In the genomic region with DNA sequence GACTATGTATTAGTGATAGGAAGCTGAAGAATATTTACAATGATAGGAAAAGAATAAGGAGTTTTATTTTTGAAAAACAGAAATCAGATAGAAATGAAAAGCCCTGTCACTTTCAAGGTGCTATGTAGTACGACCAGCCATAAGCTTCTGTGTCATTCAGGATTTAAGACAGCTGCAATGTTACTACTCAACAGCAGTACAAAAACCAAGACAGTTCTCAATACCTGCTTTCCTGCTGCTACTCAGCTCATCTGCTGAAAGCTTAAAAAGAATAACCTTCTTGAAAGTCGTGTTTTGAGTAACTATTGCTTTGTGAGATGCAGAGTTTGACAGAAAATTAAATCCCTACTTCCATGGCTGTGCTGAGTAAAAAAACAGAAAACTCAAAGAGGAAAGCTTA, we compare ENCODE assay signal across 14 cellular contexts. TPM values are rescaled to one million over a fixed set of nuclear protein-coding genes. Genes with fewer than 3 reads are reported as not detected.
DNase-seq lines count a peak whose midpoint lies in the region; ATAC-seq, FAIRE-seq and TF ChIP-seq lines count a peak whose summit lies in the region.
"Had no signal": no experiment of that assay in that cellular context is flagged by ENCODE, and none has a peak within 500 bp of the region (broad histone marks: within the 10 kb centered on the region; RNA-seq: fewer than 3 reads in every experiment).

No MANE protein-coding gene starts in this region.

- no peaks in the 10 kb centered on the region for H3K9me2 ChIP-seq in GM23338 (ENCODE audit: insufficient read depth)

- POLR2A ChIA-PET in activated B cell treated with CpG ODN at 0.5 μM for 24 hours (lab: Charles Lee), result interaction anchor here (0.5 to 5.9 kb wide), 13 partner anchors 9 to 135 kb away, joined by 3 to 39 read pairs (median 4); partner anchors contain the start of genes GGA3, GRB2, MIF4GD and MRPS7
- POLR2A ChIA-PET in naive thymus-derived CD4-positive, alpha-beta T cell (lab: Charles Lee), result interaction anchor here (0.6 to 1.6 kb wide), 5 partner anchors 9 to 313 kb away, joined by 3 to 4 read pairs (median 4); partner anchors contain the start of gene GRB2

- TF ChIP-seq CTCF in GM23338 (conservative IDR thresholded peaks at IDR 0.05; ENCODE audit: low read depth in 2 of 2) (no peak), activated B cell treated with CpG ODN at 0.5 μM for 24 hours (IDR thresholded peaks at IDR 0.05) (no peak), pancreas (IDR thresholded peaks at IDR 0.05) (no peak)

- H3K4me3 Mint-ChIP-seq in GM23338 (no peak overlapping the region), activated B cell treated with CpG ODN at 0.5 μM for 24 hours (peak overlapping the region; percentile 11)
- H3K4me3 Mint-ChIP-seq in naive thymus-derived CD4-positive, alpha-beta T cell, result peak overlapping the region in 6 of 10 donors; percentile 9 to 91 (median 28)

- H4K20me1 ChIP-seq in BLaER1 (peaks cover 100% of the 10 kb centered on the region), GM23338 (replicated peaks; ENCODE audit: insufficient read depth) (peaks cover 24% of the 10 kb centered on the region)

- H3K9ac ChIP-seq in BLaER1, result peak overlapping the region; percentile 82; the same call in 1 of the 2 replicates

- H3K4me2 ChIP-seq in BLaER1 (peak overlapping the region; percentile 42), GM23338 (no peak overlapping the region)

- H3K27ac ChIP-seq in BLaER1, result peak overlapping the region; percentile 14; the same call in 1 of the 2 replicates
- H3K27ac ChIP-seq in GM23338 (ENCODE audit: low read depth), result peak overlapping the region; percentile 28
- no peak overlapping the region for H3K27ac ChIP-seq in naive thymus-derived CD4-positive, alpha-beta T cell (ENCODE audit: low read depth, low read length)
- no peak overlapping the region for H3K27ac ChIP-seq in pancreas
- H3K27ac ChIP-seq: uterus had no signal

- DNase-seq in GM23338 (ENCODE audit: low spot score), result no peak
- no peak for DNase-seq in activated B cell treated with CpG ODN at 0.5 μM for 24 hours
- no peak for DNase-seq in naive thymus-derived CD4-positive, alpha-beta T cell
- no peak for DNase-seq in Ammon's horn (ENCODE audit: low spot score)
- no peak for DNase-seq in pancreas
- DNase-seq in NCI-H1436 (lab: John Stamatoyannopoulos, UW), result no peak
- DNase-seq: activated CD4-positive, CD25-positive, alpha-beta regulatory T cell; MM.1S; uterus had no signal

- ATAC-seq in GM23338 (no peak), activated B cell treated with CpG ODN at 0.5 μM for 24 hours (ENCODE audit: low read depth) (no peak), pancreas (no peak), GM18519 (IDR thresholded peaks at IDR 0.05; ENCODE audit: low FRiP score, unreplicated experiment) (no peak)
- ATAC-seq in naive thymus-derived CD4-positive, alpha-beta T cell, result no peak

- peaks cover 9% of the 10 kb centered on the region for H3F3A ChIP-seq in GM23338 (replicated peaks; ENCODE audit: low read depth)

- H2AFZ ChIP-seq in GM23338, result no peak overlapping the region

- intact Hi-C loops in activated B cell treated with CpG ODN at 0.5 μM for 24 hours (cut with micrococcal nuclease), result no loop called here
- intact Hi-C loops in naive thymus-derived CD4-positive, alpha-beta T cell (cut with micrococcal nuclease), result no loop called here
- intact Hi-C loops in pancreas (cut with DNase I), result no loop called here

- H3K79me2 ChIP-seq in GM23338 (replicated peaks; ENCODE audit: insufficient read depth), result peaks cover 94% of the 10 kb centered on the region

- H3K27me3 Mint-ChIP-seq in GM23338 (ENCODE audit: insufficient read depth, low read depth, poor library complexity) (peaks cover 3% of the 10 kb centered on the region), activated B cell treated with CpG ODN at 0.5 μM for 24 hours (no peaks in the 10 kb centered on the region)
- no peaks in the 10 kb centered on the region for H3K27me3 Mint-ChIP-seq in naive thymus-derived CD4-positive, alpha-beta T cell
- H3K27me3 Mint-ChIP-seq: progenitor cell of endocrine pancreas had no signal

- H3K27me3 ChIP-seq in BLaER1 (no peaks in the 10 kb centered on the region), GM23338 (ENCODE audit: insufficient read depth) (no peaks in the 10 kb centered on the region), pancreas (no peaks in the 10 kb centered on the region)
- no peaks in the 10 kb centered on the region for H3K27me3 ChIP-seq in naive thymus-derived CD4-positive, alpha-beta T cell (ENCODE audit: control insufficient read depth in 2 of 2, insufficient read depth in 2 of 2, low read length in 2 of 2)
- H3K27me3 ChIP-seq: uterus had no signal

- no peak for FAIRE-seq in pancreas (lab: Jason Lieb, UNC)
- FAIRE-seq: endometrium had no signal

- H3K36me3 ChIP-seq in BLaER1 (peaks cover 40% of the 10 kb centered on the region), GM23338 (ENCODE audit: insufficient read depth) (no peaks in the 10 kb centered on the region), pancreas (no peaks in the 10 kb centered on the region)
- H3K36me3 ChIP-seq in naive thymus-derived CD4-positive, alpha-beta T cell (ENCODE audit: control insufficient read depth in 2 of 3, insufficient read depth in 3 of 3, low read length in 3 of 3), result no peaks in the 10 kb centered on the region
- H3K36me3 ChIP-seq: uterus had no signal

- H3K9me3 Mint-ChIP-seq in GM23338 (no peaks in the 10 kb centered on the region), activated B cell treated with CpG ODN at 0.5 μM for 24 hours (no peaks in the 10 kb centered on the region)
- no peaks in the 10 kb centered on the region for H3K9me3 Mint-ChIP-seq in naive thymus-derived CD4-positive, alpha-beta T cell

- H3K4me1 Mint-ChIP-seq in GM23338 (peaks cover 27% of the 10 kb centered on the region), activated B cell treated with CpG ODN at 0.5 μM for 24 hours (peaks cover 87% of the 10 kb centered on the region)
- peaks cover 60 to 89% (median 72%) of the 10 kb centered on the region in 7 donors for H3K4me1 Mint-ChIP-seq in naive thymus-derived CD4-positive, alpha-beta T cell

- WGBS in pancreas, 2 donors, result 47 to 49% methylated on average over 2 of the region's 2 CpGs

- H3K36me3 Mint-ChIP-seq in GM23338 (ENCODE audit: low read depth), result peaks cover 14% of the 10 kb centered on the region; the same call in 1 of the 3 replicates
- peaks cover 63% of the 10 kb centered on the region for H3K36me3 Mint-ChIP-seq in activated B cell treated with CpG ODN at 0.5 μM for 24 hours (ENCODE audit: low read depth)
- H3K36me3 Mint-ChIP-seq in naive thymus-derived CD4-positive, alpha-beta T cell, result peaks cover 0 to 10% (median 7%) of the 10 kb centered on the region in 5 donors

- H3K4me3 ChIP-seq in BLaER1 (no peak overlapping the region), GM23338 (no peak overlapping the region), pancreas (no peak overlapping the region)
- no peak overlapping the region for H3K4me3 ChIP-seq in naive thymus-derived CD4-positive, alpha-beta T cell (ENCODE audit: low read length)
- H3K4me3 ChIP-seq: HAP-1, uterus had no signal

- H3K9me3 ChIP-seq in BLaER1 (no peaks in the 10 kb centered on the region), pancreas (no peaks in the 10 kb centered on the region)
- H3K9me3 ChIP-seq in naive thymus-derived CD4-positive, alpha-beta T cell (ENCODE audit: control insufficient read depth in 2 of 3, low read length in 3 of 3), result no peaks in the 10 kb centered on the region
- H3K9me3 ChIP-seq: HAP-1, uterus had no signal

- peaks cover 60% of the 10 kb centered on the region for H3K4me1 ChIP-seq in BLaER1
- H3K4me1 ChIP-seq in GM23338 (ENCODE audit: insufficient read depth), result peaks cover 16% of the 10 kb centered on the region
- H3K4me1 ChIP-seq in naive thymus-derived CD4-positive, alpha-beta T cell (ENCODE audit: control insufficient read depth in 2 of 2, insufficient read depth in 2 of 2, low read length in 2 of 2), result peaks cover 18 to 52% of the 10 kb centered on the region in 2 donors
- H3K4me1 ChIP-seq in pancreas, result peaks cover 12 to 36% (median 16%) of the 10 kb centered on the region in 3 donors

- CTCF ChIA-PET in activated B cell treated with CpG ODN at 0.5 μM for 24 hours (lab: Charles Lee), result interaction anchor here (0.7 to 2.1 kb wide), 4 partner anchors 16 to 126 kb away, joined by 3 to 6 read pairs (median 4); partner anchors contain the start of genes MIF4GD and SLC25A19
- CTCF ChIA-PET in naive thymus-derived CD4-positive, alpha-beta T cell (lab: Charles Lee), result interaction anchor here (0.6 to 1.3 kb wide), 3 partner anchors 73 to 606 kb away, joined by 3 to 7 read pairs (median 6); no protein-coding TSS in a partner anchor

- H3K27ac Mint-ChIP-seq in GM23338, result no peak overlapping the region
- peak overlapping the region; percentile 69 for H3K27ac Mint-ChIP-seq in activated B cell treated with CpG ODN at 0.5 μM for 24 hours
- H3K27ac Mint-ChIP-seq in naive thymus-derived CD4-positive, alpha-beta T cell, result peak overlapping the region in 8 of 9 donors; percentile 15 to 89 (median 62)

TF ChIP-seq in GM23338, 12 proteins besides CTCF, POLR2A, EP300 and RAD21 (continues in another document):
- no peak for TF ChIP-seq EZH2 (IDR thresholded peaks at IDR 0.05; ENCODE audit: low read depth, unreplicated experiment)

RNA-seq across cellular contexts. Expression of gene GRB2, which starts 8.7 kb away (rescaled TPM):
- 112 and 121 TPM in 2 replicates for total RNA-seq in GM23338 (2014; rRNA removed; shearing (Covaris generic))
- 89.0 and 99.9 TPM in 2 replicates for polyA plus RNA-seq in GM23338 (2016; fragmentation: Nextera tagmentation; extraction: Ambion mirVana)
- 307 and 320 TPM in 2 replicates for total RNA-seq in activated B cell treated with CpG ODN at 0.5 μM for 24 hours
- total RNA-seq in naive thymus-derived CD4-positive, alpha-beta T cell, result 100 to 1,000 TPM; 112 to 167 (median 139) TPM
- polyA plus RNA-seq in naive thymus-derived CD4-positive, alpha-beta T cell, result 100 to 1,000 TPM; 151 to 165 TPM
- 10 to 100 TPM; 25.2 to 64.7 (median 36.5) TPM for total RNA-seq in pancreas
- polyA plus RNA-seq in pancreas, result 10 to 100 TPM; 18.5 to 24.4 TPM

RNA-seq across cellular contexts. Expression of gene TMEM94, which starts 59.7 kb away (rescaled TPM):
- total RNA-seq in GM23338 (2014; rRNA removed; shearing (Covaris generic)), result 36.6 and 66.0 TPM in 2 replicates
- polyA plus RNA-seq in GM23338 (2016; fragmentation: Nextera tagmentation; extraction: Ambion mirVana) (21.9 and 24.0 TPM in 2 replicates), pancreas (10 to 100 TPM; 55.4 to 64.9 TPM)
- total RNA-seq in activated B cell treated with CpG ODN at 0.5 μM for 24 hours (80.3 and 86.6 TPM in 2 replicates), pancreas (10 to 100 TPM; 29.9 to 53.3 (median 34.9) TPM)
- total RNA-seq in naive thymus-derived CD4-positive, alpha-beta T cell, result 10 to 100 TPM; 74.1 to 97.2 (median 81.9) TPM
- 10 to 100 TPM; 11.7 to 27.2 TPM for polyA plus RNA-seq in naive thymus-derived CD4-positive, alpha-beta T cell

Comparison
In these comparisons a context has a peak if more than half of its experiments do, and no peak if none do; other contexts are left out.
1. H3K27ac ChIP-seq: peak in BLaER1 (single experiment) and GM23338 (single experiment); none in naive thymus-derived CD4-positive, alpha-beta T cell (single experiment) and pancreas (0 of 4).